In the genomic region with DNA sequence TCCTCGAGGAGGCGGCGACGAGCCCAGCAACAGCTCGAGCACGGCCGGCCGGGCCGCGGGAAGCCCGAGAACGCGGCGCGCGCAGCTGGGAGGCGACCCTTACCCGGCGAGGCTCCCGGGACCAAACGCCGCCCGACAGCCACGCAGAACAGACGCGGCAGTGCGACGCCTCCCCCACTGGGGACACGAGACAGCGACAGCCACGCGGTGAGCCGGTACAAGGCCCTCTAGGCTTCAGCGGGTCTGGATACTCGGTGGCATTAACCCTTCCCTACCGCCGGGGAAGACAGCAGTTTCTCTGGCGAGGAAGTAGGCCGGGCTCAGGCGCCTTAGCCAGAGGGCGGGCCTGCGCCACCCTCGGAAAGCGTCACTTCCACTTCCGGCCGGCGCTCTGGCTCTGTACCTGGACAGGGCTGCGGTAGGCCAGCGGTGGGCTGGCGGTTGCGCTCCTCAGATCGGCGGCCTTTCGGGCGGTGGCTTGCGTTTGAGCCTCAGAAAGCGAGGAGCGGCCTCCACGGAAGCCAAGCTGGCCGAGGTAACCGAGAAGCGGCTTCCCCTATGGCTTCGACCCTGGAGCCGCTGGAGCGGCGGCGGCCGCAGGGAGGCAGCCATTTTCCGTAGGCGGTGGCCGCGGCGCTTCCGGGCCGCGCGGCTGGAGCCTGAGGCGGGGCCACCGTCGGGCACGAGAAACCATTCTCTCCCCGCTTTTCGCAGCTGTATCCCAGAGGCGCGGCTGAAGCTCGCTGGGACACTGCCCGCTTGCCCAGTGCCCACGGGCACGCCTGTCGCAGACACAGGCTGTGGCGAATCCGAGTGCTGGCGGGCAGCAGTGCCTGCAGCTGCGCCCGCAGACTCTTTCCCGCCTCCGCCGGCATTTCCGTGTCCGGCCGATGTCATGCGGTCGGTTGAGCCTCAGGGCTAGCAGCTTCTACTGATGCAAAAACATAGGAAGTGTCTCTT, we compare ENCODE assay signal across 8 cellular contexts. TPM values are rescaled to one million over a fixed set of nuclear protein-coding genes. Genes with fewer than 3 reads are reported as not detected.
DNase-seq lines count a peak whose midpoint lies in the region; ATAC-seq, FAIRE-seq and TF ChIP-seq lines count a peak whose summit lies in the region.

A gene with protein sequence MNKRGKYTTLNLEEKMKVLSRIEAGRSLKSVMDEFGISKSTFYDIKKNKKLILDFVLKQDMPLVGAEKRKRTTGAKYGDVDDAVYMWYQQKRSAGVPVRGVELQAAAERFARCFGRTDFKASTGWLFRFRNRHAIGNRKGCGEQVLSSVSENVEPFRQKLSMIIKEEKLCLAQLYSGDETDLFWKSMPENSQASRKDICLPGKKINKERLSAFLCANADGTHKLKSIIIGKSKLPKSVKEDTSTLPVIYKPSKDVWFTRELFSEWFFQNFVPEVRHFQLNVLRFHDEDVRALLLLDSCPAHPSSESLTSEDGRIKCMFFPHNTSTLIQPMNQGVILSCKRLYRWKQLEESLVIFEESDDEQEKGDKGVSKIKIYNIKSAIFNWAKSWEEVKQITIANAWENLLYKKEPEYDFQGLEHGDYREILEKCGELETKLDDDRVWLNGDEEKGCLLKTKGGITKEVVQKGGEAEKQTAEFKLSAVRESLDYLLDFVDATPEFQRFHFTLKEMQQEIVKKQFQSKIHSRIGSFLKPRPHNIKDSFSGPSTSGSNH (minus strand): TSS at position 322 of the 960 bp plus-strand sequence. CDS start 4,816 bp downstream, outside the sequence.
A gene (plus strand): TSS at position 389 of the 960 bp plus-strand sequence. CDS start 2,932 bp downstream, outside the sequence.

- peak; percentile 85 for TF ChIP-seq POLR2A in GM12891 (IDR thresholded peaks at IDR 0.05; ENCODE audit: low read depth, low read length)

- peak within 1 kb of the TSS; percentile 59 for H3K4me3 ChIP-seq in retinal pigment epithelial cell (ENCODE audit: low read length)

- TF ChIP-seq CTCF in retinal pigment epithelial cell (conservative IDR thresholded peaks at IDR 0.05; ENCODE audit: low read depth, low read length) = no peak

- DNase-seq in GM12891 (ENCODE audit: insufficient read length, low spot score) (peak; percentile 88), NCI-H146 treated with DMSO at 0.1 percent for 48 hours (lab: John Stamatoyannopoulos, UW; ENCODE audit: unreplicated experiment) (peak; percentile 90), T1000 (lab: John Stamatoyannopoulos, UW) (peak; percentile 89), astrocyte of the hippocampus (ENCODE audit: low read depth, low spot score) (peak; percentile 96), hypothalamus (lab: John Stamatoyannopoulos, UW) (peak; percentile 53 to 97 (median 89)), retinal pigment epithelial cell (ENCODE audit: low read depth) (peak; percentile 65), NCI-H2107 (lab: John Stamatoyannopoulos, UW) (no peak)

- FAIRE-seq in GM12891 (lab: Jason Lieb, UNC) = peak; percentile 97

- peak; percentile 93 for ATAC-seq in HG02798 (IDR thresholded peaks at IDR 0.05; ENCODE audit: poor library complexity, unreplicated experiment)

TF ChIP-seq in GM12891, 5 proteins besides CTCF, POLR2A, EP300 and RAD21:
- TF ChIP-seq SPI1 (IDR thresholded peaks at IDR 0.05; ENCODE audit: low read depth, low read length) (peak; percentile 52), TAF1 (IDR thresholded peaks at IDR 0.05; ENCODE audit: low read depth, low read length) (peak; percentile 88), POU2F2 (IDR thresholded peaks at IDR 0.05; ENCODE audit: low read depth, low read length) (peak; percentile 73), POLR2AphosphoS5 (IDR thresholded peaks at IDR 0.05; ENCODE audit: low read depth, low read length) (peak; percentile 91), PAX5 (IDR thresholded peaks at IDR 0.05; ENCODE audit: insufficient read depth, low read length, severe bottlenecking) (no peak)

RNA-seq across cellular contexts. Expression of the first gene that starts in this region (rescaled TPM):
- polyA plus RNA-seq in GM12891 (2012; ENCODE audit: low read depth, missing spikeins) = 1.7 TPM

RNA-seq across cellular contexts. Expression of the second gene that starts in this region (rescaled TPM):
- 13.1 TPM for polyA plus RNA-seq in GM12891 (2012; ENCODE audit: low read depth, missing spikeins)
